8 cellular contexts compared by ENCODE assay signal in the genomic region with DNA sequence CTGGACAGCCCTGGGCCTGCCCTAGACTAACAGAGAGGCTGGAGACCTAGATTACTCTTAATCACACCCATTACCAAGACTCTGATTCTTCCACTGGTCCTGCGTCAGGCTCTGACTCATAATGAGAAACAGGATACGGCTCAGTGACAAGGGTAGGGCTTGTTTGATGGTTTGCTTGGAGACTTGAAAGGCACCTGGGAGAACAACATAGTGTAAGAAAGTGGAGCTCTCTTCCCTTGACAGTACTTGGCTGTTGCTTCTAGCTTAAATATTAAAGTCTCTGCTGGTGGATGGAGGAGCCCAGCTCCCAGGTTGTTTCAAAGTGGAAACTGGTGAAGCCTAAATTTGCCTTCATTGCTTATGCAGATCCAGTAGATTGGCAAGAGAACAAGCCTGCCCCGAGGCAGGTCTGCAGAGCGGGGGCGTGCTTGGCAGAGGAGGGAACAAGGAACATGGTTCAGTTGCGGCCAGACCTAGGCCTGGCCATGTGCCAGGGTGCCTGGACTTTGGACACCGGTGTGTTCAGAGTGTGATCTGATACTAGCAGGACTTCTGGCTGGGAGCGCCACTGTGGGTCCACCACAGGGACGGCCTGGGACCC.
DNase-seq lines count a peak whose midpoint lies in the region; ATAC-seq and TF ChIP-seq lines count a peak whose summit lies in the region.

No MANE protein-coding gene starts in this region.

- H3K4me2 ChIP-seq in mammary epithelial cell (ENCODE audit: insufficient read depth, low read depth, low read length) = peak overlapping the region; percentile 79

- H3K36me3 Mint-ChIP-seq in activated T-cell treated with anti-CD3 and anti-CD28 coated beads, Interleukin-2, amount 50 U/mL, for 4 hours (ENCODE audit: insufficient read depth) = no peaks in the 10 kb centered on the region

- CTCF ChIA-PET in mammary epithelial cell (lab: Charles Lee; ENCODE audit: low non-redundant PET) = no interaction called here

- DNase-seq in EL (peak; percentile 90), NCI-H2029 treated with DMSO at 0.1 percent for 48 hours (lab: John Stamatoyannopoulos, UW) (peak; percentile 46), mammary epithelial cell (peak; percentile 98), myocyte (ENCODE audit: low read depth) (peak; percentile 51), pons (ENCODE audit: low spot score) (no peak), GDM1 (lab: John Stamatoyannopoulos, UW) (no peak)
- DNase-seq in activated T-cell treated with anti-CD3 and anti-CD28 coated beads, Interleukin-2, amount 50 U/mL, for 4 hours = no peak

- 4% methylated on average over 9 of the region's 9 CpGs for WGBS in mammary epithelial cell (ENCODE audit: low coverage, missing lambda C conversion rate)

- in situ Hi-C loops in mammary epithelial cell (cut with MboI; ENCODE audit: low sequenced_read_pairs in 2 of 2) = no loop called here

- H3K9me3 ChIP-seq in mammary epithelial cell (replicated peaks; ENCODE audit: insufficient read depth, low read length) = peaks cover 9% of the 10 kb centered on the region

- H4K20me1 ChIP-seq in mammary epithelial cell (ENCODE audit: insufficient read depth, low read length) = no peaks in the 10 kb centered on the region

- H3K4me1 ChIP-seq in mammary epithelial cell (ENCODE audit: insufficient read depth, low read length) = peaks cover 35% of the 10 kb centered on the region

- H2AFZ ChIP-seq in mammary epithelial cell (ENCODE audit: low read depth, low read length) = peak overlapping the region; percentile 86

- H3K4me3 Mint-ChIP-seq in activated T-cell treated with anti-CD3 and anti-CD28 coated beads, Interleukin-2, amount 50 U/mL, for 4 hours = no peak overlapping the region

- intact Hi-C loops in mammary epithelial cell (cut with micrococcal nuclease) = loop anchor here (1.0 to 10.0 kb wide), 3 partner anchors 136 to 381 kb away; no protein-coding TSS in a partner anchor

- TF ChIP-seq CTCF in mammary epithelial cell (conservative IDR thresholded peaks at IDR 0.05 in 1 of 2, IDR thresholded peaks at IDR 0.05 in 1 of 2; ENCODE audit: extremely low read depth in 1 of 2, insufficient read depth in 1 of 2, low read depth in 1 of 2, low read length in 2 of 2) = no peak

- no peak for ATAC-seq in activated T-cell treated with anti-CD3 and anti-CD28 coated beads, Interleukin-2, amount 50 U/mL, for 4 hours
- ATAC-seq in HG02884 (IDR thresholded peaks at IDR 0.05; ENCODE audit: unreplicated experiment) = no peak

- H3K9me3 Mint-ChIP-seq in activated T-cell treated with anti-CD3 and anti-CD28 coated beads, Interleukin-2, amount 50 U/mL, for 4 hours = peaks cover 14% of the 10 kb centered on the region

- peak overlapping the region in 2 of 3 experiments; percentile 9 to 12 for H3K4me3 ChIP-seq in mammary epithelial cell (replicated peaks in 1 of 3; ENCODE audit: insufficient read depth in 1 of 3, low read depth in 2 of 3, low read length in 3 of 3)

- H3K9ac ChIP-seq in mammary epithelial cell (ENCODE audit: insufficient read depth, low read length) = peak overlapping the region; percentile 53

- dilution Hi-C loops in mammary epithelial cell (cut with HindIII; ENCODE audit: low sequenced_read_pairs) = no loop called here

- H3K27me3 ChIP-seq in mammary epithelial cell (ENCODE audit: insufficient read depth, low read length) = no peaks in the 10 kb centered on the region

- peak overlapping the region; percentile 94 for H3K27ac ChIP-seq in mammary epithelial cell (ENCODE audit: insufficient read depth, low read depth, low read length)

- no peaks in the 10 kb centered on the region for H3K36me3 ChIP-seq in mammary epithelial cell (ENCODE audit: insufficient read depth, low read length)

- H3K79me2 ChIP-seq in mammary epithelial cell (ENCODE audit: insufficient read depth, low read length) = no peaks in the 10 kb centered on the region

- no TSS peak for BruUV-seq in mammary epithelial cell (replicated peaks; lab: Mats Ljungman, UMichigan)

- H3K4me1 Mint-ChIP-seq in activated T-cell treated with anti-CD3 and anti-CD28 coated beads, Interleukin-2, amount 50 U/mL, for 4 hours (ENCODE audit: low read depth) = no peaks in the 10 kb centered on the region

- peaks cover 19% of the 10 kb centered on the region for H3K27me3 Mint-ChIP-seq in activated T-cell treated with anti-CD3 and anti-CD28 coated beads, Interleukin-2, amount 50 U/mL, for 4 hours (ENCODE audit: low read depth)

Comparison
In these comparisons a context has a peak if more than half of its experiments do, and no peak if none do; other contexts are left out.
1. DNase-seq: peak in EL (single experiment), NCI-H2029 treated with DMSO at 0.1 percent for 48 hours (single experiment), mammary epithelial cell (single experiment) and myocyte (single experiment); none in activated T-cell treated with anti-CD3 and anti-CD28 coated beads, Interleukin-2, amount 50 U/mL, for 4 hours (single experiment), pons (single experiment) and GDM1 (single experiment).